10 cellular contexts compared by ENCODE assay signal in genomic region chr17:10683853-10684252, GRCh38. TPM values are rescaled to one million over a fixed set of nuclear protein-coding genes. Genes with fewer than 3 reads are reported as not detected.
A peak's percentile ranks its signal among the peaks of the same experiment; 100 is the strongest.
DNase-seq lines count a peak whose midpoint lies in the region; ATAC-seq, FAIRE-seq and TF ChIP-seq lines count a peak whose summit lies in the region.
"Had no signal": no experiment of that assay in that cellular context is flagged by ENCODE, and none has a peak within 500 bp of the region (broad histone marks: within the 10 kb centered on the region; RNA-seq: fewer than 3 reads in every experiment).

No MANE protein-coding gene starts in this region.

- CTCF ChIA-PET in activated CD8-positive, alpha-beta T cell treated with anti-CD3 and anti-CD28 coated beads for 36 hours (lab: Charles Lee): interaction anchor here (0.7 to 4.9 kb wide), 13 partner anchors 8 to 155 kb away, joined by 3 to 37 read pairs (median 4); no protein-coding TSS in a partner anchor
- CTCF ChIA-PET in activated CD8-positive, alpha-beta T cell treated with anti-CD3 and anti-CD28 coated beads, Interleukin-2, amount 10 ng/mL, durations not matched to agents 7 days and 5 days (lab: Charles Lee): interaction anchor here (0.7 to 5.2 kb wide), 18 partner anchors 9 to 554 kb away, joined by 3 to 49 read pairs (median 4); no protein-coding TSS in a partner anchor

- no peaks in the 10 kb centered on the region for H3K9me3 Mint-ChIP-seq in activated CD8-positive, alpha-beta T cell treated with anti-CD3 and anti-CD28 coated beads for 36 hours
- H3K9me3 Mint-ChIP-seq in activated CD8-positive, alpha-beta T cell treated with anti-CD3 and anti-CD28 coated beads, Interleukin-2, amount 10 ng/mL, durations not matched to agents 7 days and 5 days (ENCODE audit: insufficient read depth): no peaks in the 10 kb centered on the region

- ATAC-seq in activated CD8-positive, alpha-beta T cell treated with anti-CD3 and anti-CD28 coated beads for 36 hours: no peak
- ATAC-seq in activated CD8-positive, alpha-beta T cell treated with anti-CD3 and anti-CD28 coated beads, Interleukin-2, amount 10 ng/mL, durations not matched to agents 7 days and 5 days: no peak
- ATAC-seq in HG02623 (IDR thresholded peaks at IDR 0.05; ENCODE audit: unreplicated experiment) (no peak), HG03442 (IDR thresholded peaks at IDR 0.05; ENCODE audit: unreplicated experiment) (no peak)

- FAIRE-seq in urothelium cell line (lab: Jason Lieb, UNC): no peak

- H3K9me3 ChIP-seq in Peyer's patch: no peaks in the 10 kb centered on the region

- peak; percentile 67 for TF ChIP-seq CTCF in activated CD8-positive, alpha-beta T cell treated with anti-CD3 and anti-CD28 coated beads for 36 hours (IDR thresholded peaks at IDR 0.05)
- peak in 4 of 6 experiments; percentile 31 to 42 (median 32) for TF ChIP-seq CTCF in Peyer's patch (IDR thresholded peaks at IDR 0.05)

- no peak for DNase-seq in activated CD8-positive, alpha-beta T cell treated with anti-CD3 and anti-CD28 coated beads for 36 hours
- DNase-seq in activated CD8-positive, alpha-beta T cell treated with anti-CD3 and anti-CD28 coated beads, Interleukin-2, amount 10 ng/mL, durations not matched to agents 7 days and 5 days: no peak
- DNase-seq in Peyer's patch: no peak
- peak; percentile 21 for DNase-seq in fibroblast of the conjunctiva (ENCODE audit: low read depth)
- DNase-seq in urothelium cell line (ENCODE audit: low spot score): peak; percentile 6
- no peak for DNase-seq in ureter (ENCODE audit: low spot score)
- DNase-seq: DMS79 had no signal

- H3K4me1 Mint-ChIP-seq in activated CD8-positive, alpha-beta T cell treated with anti-CD3 and anti-CD28 coated beads for 36 hours (ENCODE audit: low read depth): peaks cover 6% of the 10 kb centered on the region
- peaks cover 3% of the 10 kb centered on the region for H3K4me1 Mint-ChIP-seq in activated CD8-positive, alpha-beta T cell treated with anti-CD3 and anti-CD28 coated beads, Interleukin-2, amount 10 ng/mL, durations not matched to agents 7 days and 5 days (ENCODE audit: low read depth)

- no peak for TF ChIP-seq POLR2A in Peyer's patch (IDR thresholded peaks at IDR 0.05)

- H3K36me3 Mint-ChIP-seq in activated CD8-positive, alpha-beta T cell treated with anti-CD3 and anti-CD28 coated beads for 36 hours (ENCODE audit: low read depth): peaks cover 54% of the 10 kb centered on the region
- peaks cover 50% of the 10 kb centered on the region for H3K36me3 Mint-ChIP-seq in activated CD8-positive, alpha-beta T cell treated with anti-CD3 and anti-CD28 coated beads, Interleukin-2, amount 10 ng/mL, durations not matched to agents 7 days and 5 days (ENCODE audit: low read depth)

- intact Hi-C loops in activated CD8-positive, alpha-beta T cell treated with anti-CD3 and anti-CD28 coated beads for 36 hours (cut with micrococcal nuclease): no loop called here

- no peaks in the 10 kb centered on the region for H3K4me1 ChIP-seq in Peyer's patch

- POLR2A ChIA-PET in activated CD8-positive, alpha-beta T cell treated with anti-CD3 and anti-CD28 coated beads for 36 hours (lab: Charles Lee): interaction anchor here (0.7 kb wide), 1 partner anchor 11 kb away, joined by 3 read pairs; no protein-coding TSS in a partner anchor
- POLR2A ChIA-PET in activated CD8-positive, alpha-beta T cell treated with anti-CD3 and anti-CD28 coated beads, Interleukin-2, amount 10 ng/mL, durations not matched to agents 7 days and 5 days (lab: Charles Lee): interaction anchor here (0.6 to 1.2 kb wide), 2 partner anchors 9 to 13 kb away, joined by 3 read pairs; no protein-coding TSS in a partner anchor

- no peak overlapping the region for H3K4me3 ChIP-seq in Peyer's patch

- no peak overlapping the region for H3K27ac ChIP-seq in Peyer's patch
- H3K27ac ChIP-seq: epithelial cell of prostate had no signal

- no peak overlapping the region for H3K4me3 Mint-ChIP-seq in activated CD8-positive, alpha-beta T cell treated with anti-CD3 and anti-CD28 coated beads for 36 hours
- H3K4me3 Mint-ChIP-seq in activated CD8-positive, alpha-beta T cell treated with anti-CD3 and anti-CD28 coated beads, Interleukin-2, amount 10 ng/mL, durations not matched to agents 7 days and 5 days: no peak overlapping the region

- no peaks in the 10 kb centered on the region for H3K27me3 ChIP-seq in Peyer's patch

- H3K36me3 ChIP-seq in Peyer's patch: peaks cover 0 to 87% (median 4%) of the 10 kb centered on the region in 3 donors

- no peak overlapping the region for H3K27ac Mint-ChIP-seq in activated CD8-positive, alpha-beta T cell treated with anti-CD3 and anti-CD28 coated beads for 36 hours
- no peak overlapping the region for H3K27ac Mint-ChIP-seq in activated CD8-positive, alpha-beta T cell treated with anti-CD3 and anti-CD28 coated beads, Interleukin-2, amount 10 ng/mL, durations not matched to agents 7 days and 5 days

- H3K27me3 Mint-ChIP-seq in activated CD8-positive, alpha-beta T cell treated with anti-CD3 and anti-CD28 coated beads for 36 hours: no peaks in the 10 kb centered on the region
- no peaks in the 10 kb centered on the region for H3K27me3 Mint-ChIP-seq in activated CD8-positive, alpha-beta T cell treated with anti-CD3 and anti-CD28 coated beads, Interleukin-2, amount 10 ng/mL, durations not matched to agents 7 days and 5 days (ENCODE audit: low read depth)

RNA-seq across cellular contexts. Expression of gene SCO1, which starts 13.5 kb away (rescaled TPM):
- 10 to 100 TPM; 45.3 to 45.4 TPM for total RNA-seq in activated CD8-positive, alpha-beta T cell treated with anti-CD3 and anti-CD28 coated beads for 36 hours
- total RNA-seq in activated CD8-positive, alpha-beta T cell treated with anti-CD3 and anti-CD28 coated beads, Interleukin-2, amount 10 ng/mL, durations not matched to agents 7 days and 5 days: 10 to 100 TPM; 25.8 to 28.0 TPM
- 10 to 100 TPM; 12.4 to 28.6 (median 19.5) TPM for total RNA-seq in Peyer's patch
- total RNA-seq in ureter: 35.9 TPM

RNA-seq across cellular contexts. Expression of gene ADPRM, which starts 13.5 kb away (rescaled TPM):
- 10 to 100 TPM; 13.0 to 13.6 TPM for total RNA-seq in activated CD8-positive, alpha-beta T cell treated with anti-CD3 and anti-CD28 coated beads for 36 hours
- 10 to 100 TPM; 10.3 to 10.4 TPM for total RNA-seq in activated CD8-positive, alpha-beta T cell treated with anti-CD3 and anti-CD28 coated beads, Interleukin-2, amount 10 ng/mL, durations not matched to agents 7 days and 5 days
- 10 to 100 TPM in 2 of 4 donors, 1 to 10 TPM in 2; 6.5 to 20.6 (median 14.0) TPM for total RNA-seq in Peyer's patch
- 12.8 TPM for total RNA-seq in ureter

RNA-seq across cellular contexts. Expression of gene MYH3, which starts 26.7 kb away (rescaled TPM):
- total RNA-seq in activated CD8-positive, alpha-beta T cell treated with anti-CD3 and anti-CD28 coated beads for 36 hours: 1 to 10 TPM; 1.8 to 4.1 TPM
- total RNA-seq in activated CD8-positive, alpha-beta T cell treated with anti-CD3 and anti-CD28 coated beads, Interleukin-2, amount 10 ng/mL, durations not matched to agents 7 days and 5 days: 1 to 10 TPM; 2.3 to 3.2 TPM
- total RNA-seq in Peyer's patch (10 to 100 TPM in 2 of 4 donors, 1 to 10 TPM in 2; 3.7 to 32.2 (median 8.4) TPM), ureter (6.2 TPM)

RNA-seq across cellular contexts. Expression of gene TMEM220, which starts 46.0 kb away (rescaled TPM):
- 1 to 10 TPM in 1 of 2 experiments, under 1 TPM in 1; 0.63 to 1.4 TPM for total RNA-seq in activated CD8-positive, alpha-beta T cell treated with anti-CD3 and anti-CD28 coated beads for 36 hours
- 1 to 10 TPM in 1 of 2 experiments, under 1 TPM in 1; 0.16 to 1.1 TPM for total RNA-seq in activated CD8-positive, alpha-beta T cell treated with anti-CD3 and anti-CD28 coated beads, Interleukin-2, amount 10 ng/mL, durations not matched to agents 7 days and 5 days
- total RNA-seq in Peyer's patch (10 to 100 TPM; 14.6 to 56.1 (median 23.4) TPM), ureter (17.6 TPM)

Comparison
In these comparisons a context has a peak if more than half of its experiments do, and no peak if none do; other contexts are left out.
1. DNase-seq: peak in fibroblast of the conjunctiva (single experiment) and urothelium cell line (single experiment); none in activated CD8-positive, alpha-beta T cell treated with anti-CD3 and anti-CD28 coated beads for 36 hours (single experiment), activated CD8-positive, alpha-beta T cell treated with anti-CD3 and anti-CD28 coated beads, Interleukin-2, amount 10 ng/mL, durations not matched to agents 7 days and 5 days (single experiment), Peyer's patch (0 of 3) and ureter (single experiment).